ENCODE assay signal across 15 cellular contexts in genomic region chr10:24439935-24440334, GRCh38.
A peak's percentile ranks its signal among the peaks of the same experiment; 100 is the strongest.
DNase-seq lines count a peak whose midpoint lies in the region; TF ChIP-seq lines count a peak whose summit lies in the region.
"Had no signal": no experiment of that assay in that cellular context is flagged by ENCODE, and none has a peak within 500 bp of the region (broad histone marks: within the 10 kb centered on the region; RNA-seq: fewer than 3 reads in every experiment).

No MANE protein-coding gene starts in this region.

- H3K36me3 ChIP-seq in ascending aorta (no peaks in the 10 kb centered on the region), osteoblast (ENCODE audit: insufficient read depth, low read length) (no peaks in the 10 kb centered on the region), testis (ENCODE audit: low read depth, missing control alignments) (no peaks in the 10 kb centered on the region)

- H3K4me2 ChIP-seq in osteoblast (ENCODE audit: insufficient read depth, low read length): no peak overlapping the region
- H3K4me2 ChIP-seq: GM23338 had no signal

- H4K20me1 ChIP-seq in osteoblast (ENCODE audit: insufficient read depth, low read length): no peaks in the 10 kb centered on the region

- H3K27me3 ChIP-seq in ascending aorta (no peaks in the 10 kb centered on the region), osteoblast (ENCODE audit: insufficient read depth, low read length) (no peaks in the 10 kb centered on the region), testis (no peaks in the 10 kb centered on the region)

- DNase-seq in AG20443 (ENCODE audit: low spot score): peak; percentile 30
- DNase-seq in ascending aorta (ENCODE audit: low spot score in 2 of 2): no peak
- DNase-seq in osteoblast (ENCODE audit: insufficient read length, low spot score, missing footprints): no peak
- DNase-seq in testis: no peak
- DNase-seq in hippocampal formation (lab: John Stamatoyannopoulos, UW): no peak
- no peak for DNase-seq in germinal center (ENCODE audit: low spot score)
- DNase-seq in ureter (ENCODE audit: low spot score): no peak
- DNase-seq: ACHN; CD8-positive, alpha-beta T cell; DND-41; GF-D8; NCI-H2029; NCI-H510A treated with DMSO at 0.1 percent for 48 hours; SHP77 treated with DMSO at 0.1 percent for 48 hours had no signal

- H3K4me1 ChIP-seq in ascending aorta (peaks cover 0 to 8% of the 10 kb centered on the region in 2 donors), osteoblast (ENCODE audit: insufficient read depth, low read length) (peaks cover 50% of the 10 kb centered on the region), testis (peaks cover 9% of the 10 kb centered on the region)

- H3K27ac ChIP-seq in ascending aorta (peak overlapping the region; percentile 75 to 83), osteoblast (ENCODE audit: low read depth, low read length) (peak overlapping the region; percentile 83), testis (peak overlapping the region; percentile 20 to 57)

- H3K4me3 ChIP-seq in ascending aorta (no peak overlapping the region), osteoblast (ENCODE audit: insufficient read depth, low read length) (no peak overlapping the region), testis (no peak overlapping the region)
- H3K4me3 ChIP-seq: GM23338 had no signal

- no peak for TF ChIP-seq CTCF in ascending aorta (IDR thresholded peaks at IDR 0.05)
- TF ChIP-seq CTCF in osteoblast (IDR thresholded peaks at IDR 0.05; ENCODE audit: extremely low read depth, low read depth, low read length): no peak
- TF ChIP-seq CTCF in testis (IDR thresholded peaks at IDR 0.05): no peak

- no peak for TF ChIP-seq POLR2A in testis (IDR thresholded peaks at IDR 0.05)

- H3K79me2 ChIP-seq in osteoblast (ENCODE audit: insufficient read depth, low read length): no peaks in the 10 kb centered on the region

- 84 to 86% methylated on average over 4 of the region's 4 CpGs for WGBS in testis, 2 donors

- no peaks in the 10 kb centered on the region for H3K9me3 ChIP-seq in ascending aorta
- H3K9me3 ChIP-seq in osteoblast (ENCODE audit: low read depth, low read length): no peaks in the 10 kb centered on the region
- H3K9me3 ChIP-seq in testis: no peaks in the 10 kb centered on the region

- peak overlapping the region; percentile 23 for H2AFZ ChIP-seq in osteoblast (ENCODE audit: low read length)
- H2AFZ ChIP-seq: GM23338 had no signal

- intact Hi-C loops in ascending aorta (cut with DNase I) (loop anchor here (5.0 kb wide), 1 partner anchor 42 kb away; no protein-coding TSS in a partner anchor), testis (cut with DNase I; ENCODE audit: low total_unique reads) (no loop called here)
